In genomic region chr16:2174396-2175131, GRCh38 we compare ENCODE assay signal across 23 cellular contexts. TPM values are rescaled to one million over a fixed set of nuclear protein-coding genes. Genes with fewer than 3 reads are reported as not detected.
DNase-seq lines count a peak whose midpoint lies in the region; TF ChIP-seq lines count a peak whose summit lies in the region.
"Had no signal": no experiment of that assay in that cellular context is flagged by ENCODE, and none has a peak within 500 bp of the region (broad histone marks: within the 10 kb centered on the region; RNA-seq: fewer than 3 reads in every experiment).

No MANE protein-coding gene starts in this region.

- no peak overlapping the region for H3K27ac Mint-ChIP-seq in HFFc6
- H3K27ac Mint-ChIP-seq: CD4-positive, alpha-beta T cell; T-cell had no signal

- no peaks in the 10 kb centered on the region for H3K9me3 Mint-ChIP-seq in HFFc6
- H3K9me3 Mint-ChIP-seq: CD4-positive, alpha-beta T cell; T-cell had no signal

- POLR2A ChIA-PET in HEK293 (lab: Yijun Ruan, JAX) = interaction anchor here (1.6 to 2.7 kb wide), 2 partner anchors 19 to 40 kb away, joined by 5 to 18 read pairs; partner anchors contain the start of genes PGP and TRAF7

- peaks cover 9% of the 10 kb centered on the region for H3K36me3 Mint-ChIP-seq in HFFc6 (ENCODE audit: low read depth)

- no peak overlapping the region for H3K4me3 Mint-ChIP-seq in HFFc6
- H3K4me3 Mint-ChIP-seq: CD4-positive, alpha-beta T cell; T-cell had no signal

- H3K4me1 Mint-ChIP-seq in HFFc6 (ENCODE audit: low read depth) = no peaks in the 10 kb centered on the region
- H3K4me1 Mint-ChIP-seq: T-cell had no signal

- peaks cover 6% of the 10 kb centered on the region for H3K27me3 Mint-ChIP-seq in HFFc6 (ENCODE audit: insufficient read depth)
- H3K27me3 Mint-ChIP-seq: CD4-positive, alpha-beta T cell; T-cell had no signal

- H3K27ac ChIP-seq in HEK293 (ENCODE audit: extremely low read depth, low read depth, low read length) = no peak overlapping the region
- peak overlapping the region; percentile 62 for H3K27ac ChIP-seq in caudate nucleus (ENCODE audit: low read depth, low read length)
- H3K27ac ChIP-seq: BLaER1 had no signal

- peaks cover 0 to 60% of the 10 kb centered on the region in 2 experiments; a peak in 1 of 3 replicates for H3K36me3 ChIP-seq in HEK293 (ENCODE audit: control insufficient read depth in 2 of 2, insufficient read depth in 1 of 2, low read length in 2 of 2)

- DNase-seq in NCI-H2227 (lab: John Stamatoyannopoulos, UW; ENCODE audit: unreplicated experiment) (peak; percentile 94), caudate nucleus (lab: John Stamatoyannopoulos, UW) (peak in 44 of 61 donors; percentile 5 to 79 (median 42)), nucleus accumbens (lab: John Stamatoyannopoulos, UW) (peak in 29 of 56 donors; percentile 11 to 79 (median 32)), NCI-H1417 (lab: John Stamatoyannopoulos, UW) (no peak), COLO668 (lab: John Stamatoyannopoulos, UW; ENCODE audit: unreplicated experiment) (no peak), HFFc6 (no peak)
- DNase-seq: CD4-positive, alpha-beta T cell; GDM1; KBM-7; MM.1S; NCI-H1092; NCI-H1436 treated with DMSO at 0.1 percent for 48 hours; NCI-H1930; NCI-H524 treated with DMSO at 0.1 percent for 48 hours; NCI-H82; PC-3; RPMI8226; SIG-M5; SK-N-SH; T-cell had no signal

- H3K4me3 ChIP-seq in HEK293 (ENCODE audit: low read depth, low read length) = no peak overlapping the region
- H3K4me3 ChIP-seq: BLaER1 had no signal

- H3K4me1 ChIP-seq in HEK293 (ENCODE audit: control insufficient read depth, insufficient read depth, low read length) = no peaks in the 10 kb centered on the region

- H3K9me3 ChIP-seq in HEK293 (ENCODE audit: control insufficient read depth, insufficient read depth, low read depth, low read length) = no peaks in the 10 kb centered on the region
- H3K9me3 ChIP-seq: SK-N-SH had no signal

- no peak for TF ChIP-seq CTCF in HEK293 (tag by site-specific recombination; IDR thresholded peaks at IDR 0.05)
- TF ChIP-seq CTCF in HFFc6 (IDR thresholded peaks at IDR 0.05) = no peak

- CTCF ChIA-PET in HEK293 (lab: Yijun Ruan, JAX) = no interaction called here

TF ChIP-seq in HEK293, 187 proteins besides CTCF, POLR2A, EP300 and RAD21:
- TF ChIP-seq ZNF521 (tag by site-specific recombination; IDR thresholded peaks at IDR 0.05) (no peak), FEZF1 (tag by site-specific recombination; IDR thresholded peaks at IDR 0.05) (peak; percentile 73), ZNF148 (tag by site-specific recombination; IDR thresholded peaks at IDR 0.05; ENCODE audit: borderline replicate concordance) (no peak), ZNF138 (tag by site-specific recombination; IDR thresholded peaks at IDR 0.05; ENCODE audit: borderline replicate concordance) (no peak), ZNF157 (tag by site-specific recombination; IDR thresholded peaks at IDR 0.05) (no peak), ZNF785 (tag by site-specific recombination; IDR thresholded peaks at IDR 0.05) (no peak), SALL2 (tag by site-specific recombination; IDR thresholded peaks at IDR 0.05; ENCODE audit: borderline replicate concordance) (no peak)
TF ChIP-seq in HEK293: peak in this region for 1.

RNA-seq across cellular contexts. Expression of gene TRAF7, which starts 19.0 kb away (rescaled TPM):
- 10 to 100 TPM; 81.4 to 88.3 (median 85.3) TPM for total RNA-seq in HFFc6 (2021; fragmentation: NEBNext Ultra II Directional; extraction: Animal tissue kit (Norgen Biotek cat#: 25700))

RNA-seq across cellular contexts. Expression of gene CASKIN1, which starts 21.8 kb away (rescaled TPM):
- under 1 TPM; 0.06 to 0.56 (median 0.11) TPM for total RNA-seq in HFFc6 (2021; fragmentation: NEBNext Ultra II Directional; extraction: Animal tissue kit (Norgen Biotek cat#: 25700))
- total RNA-seq: Daoy had no signal

RNA-seq across cellular contexts. Expression of gene RAB26, which starts 26.1 kb away (rescaled TPM):
- 1 to 10 TPM in 1 of 6 experiments, under 1 TPM in 5; 0.31 to 1.2 (median 0.65) TPM for total RNA-seq in HFFc6 (2021; fragmentation: NEBNext Ultra II Directional; extraction: Animal tissue kit (Norgen Biotek cat#: 25700))
- total RNA-seq: CD4-positive, alpha-beta T cell had no signal

RNA-seq across cellular contexts. Expression of gene MLST8, which starts 30.7 kb away (rescaled TPM):
- 10 to 100 TPM; 32.7 to 39.4 (median 37.5) TPM for total RNA-seq in HFFc6 (2021; fragmentation: NEBNext Ultra II Directional; extraction: Animal tissue kit (Norgen Biotek cat#: 25700))

RNA-seq across cellular contexts. Expression of gene BRICD5, which starts 36.1 kb away (rescaled TPM):
- total RNA-seq in HFFc6 (2021; fragmentation: NEBNext Ultra II Directional; extraction: Animal tissue kit (Norgen Biotek cat#: 25700)) = 1 to 10 TPM; 1.1 to 2.6 (median 1.8) TPM

Comparison
In these comparisons a context has a peak if more than half of its experiments do, and no peak if none do; other contexts are left out.
1. DNase-seq: peak in NCI-H2227 (single experiment), caudate nucleus (44 of 61) and nucleus accumbens (29 of 56); none in NCI-H1417 (0 of 3), COLO668 (single experiment) and HFFc6 (single experiment).